Comparison of ENCODE assay signal across 18 cellular contexts in genomic region chr9:95382433-95382832, GRCh38.
DNase-seq lines count a peak whose midpoint lies in the region; ATAC-seq, FAIRE-seq and TF ChIP-seq lines count a peak whose summit lies in the region.
"Had no signal": no experiment of that assay in that cellular context is flagged by ENCODE, and none has a peak within 500 bp of the region (broad histone marks: within the 10 kb centered on the region; RNA-seq: fewer than 3 reads in every experiment).

No MANE protein-coding gene starts in this region.

- no peak for FAIRE-seq in keratinocyte (lab: Jason Lieb, UNC)

- no peaks in the 10 kb centered on the region for H3K27me3 ChIP-seq in Panc1 (ENCODE audit: control insufficient read depth, insufficient read depth, low read length)
- no peaks in the 10 kb centered on the region for H3K27me3 ChIP-seq in keratinocyte (ENCODE audit: control insufficient read depth, extremely low read depth, insufficient read depth, low read length)

- no peak for TF ChIP-seq RAD21 in Ishikawa (IDR thresholded peaks at IDR 0.05; ENCODE audit: low read depth)

- TF ChIP-seq CTCF in Panc1 (IDR thresholded peaks at IDR 0.05) (no peak), keratinocyte (optimal IDR thresholded peaks at IDR 0.05 in 1 of 3, IDR thresholded peaks at IDR 0.05 in 1 of 3, conservative IDR thresholded peaks at IDR 0.05 in 1 of 3; ENCODE audit: extremely low read depth in 1 of 3, insufficient read depth in 2 of 3, low read length in 3 of 3) (no peak)

- no peaks in the 10 kb centered on the region for H4K20me1 ChIP-seq in keratinocyte (ENCODE audit: control insufficient read depth, extremely low read depth, insufficient read depth, low read length)

- H3K9me3 ChIP-seq in Panc1 (ENCODE audit: control insufficient read depth, insufficient read depth, low read depth, low read length) = no peaks in the 10 kb centered on the region
- H3K9me3 ChIP-seq in keratinocyte (ENCODE audit: control insufficient read depth, low read depth, low read length) = no peaks in the 10 kb centered on the region

- no peak for TF ChIP-seq EP300 in Ishikawa (IDR thresholded peaks at IDR 0.05; ENCODE audit: borderline replicate concordance)

- intact Hi-C loops in Panc1 (cut with micrococcal nuclease; ENCODE audit: unreplicated experiment) = no loop called here

- no peak overlapping the region for H3K4me3 ChIP-seq in Panc1 (ENCODE audit: low read depth in 2 of 2, low read length in 2 of 2)
- no peak overlapping the region for H3K4me3 ChIP-seq in keratinocyte (ENCODE audit: control insufficient read depth in 2 of 3, extremely low read depth in 1 of 3, insufficient read depth in 2 of 3, low read depth in 1 of 3, low read length in 3 of 3)
- H3K4me3 ChIP-seq: GM23338 had no signal

- ATAC-seq in Panc1 = no peak
- ATAC-seq in HG03280 (IDR thresholded peaks at IDR 0.05; ENCODE audit: unreplicated experiment) = no peak
- no peak for ATAC-seq in activated CD4-positive, CD25-positive, alpha-beta regulatory T cell treated with anti-CD3 and anti-CD28 coated beads, Interleukin-2, amount 50 U/mL, for 24 hours
- ATAC-seq: GM23338, T-helper 17 cell had no signal

- no peaks in the 10 kb centered on the region for H3K9me1 ChIP-seq in keratinocyte (ENCODE audit: control insufficient read depth, extremely low read depth, insufficient read depth, low read length)

- H2AFZ ChIP-seq in keratinocyte (ENCODE audit: control insufficient read depth, low read length) = no peak overlapping the region
- H2AFZ ChIP-seq: GM23338 had no signal

- H3K9ac ChIP-seq in keratinocyte (ENCODE audit: control insufficient read depth, extremely low read depth, insufficient read depth, low read length) = peak overlapping the region; percentile 13

- peaks cover 26% of the 10 kb centered on the region for H3K4me1 ChIP-seq in Panc1 (ENCODE audit: control insufficient read depth, insufficient read depth, low read length)
- H3K4me1 ChIP-seq in keratinocyte (ENCODE audit: control insufficient read depth, extremely low read depth, insufficient read depth, low read length) = peaks cover 23% of the 10 kb centered on the region

- H3K4me2 ChIP-seq in keratinocyte (ENCODE audit: control insufficient read depth, extremely low read depth, insufficient read depth, low read depth, low read length) = peak overlapping the region; percentile 39
- H3K4me2 ChIP-seq: GM23338 had no signal

- H3K79me2 ChIP-seq in keratinocyte (ENCODE audit: control insufficient read depth, insufficient read depth, low read length) = no peaks in the 10 kb centered on the region

- in situ Hi-C loops in Panc1 (cut with HindIII; ENCODE audit: low pct_unique_long_range_greater_than_20kb, low sequenced_read_pairs) = no loop called here

- DNase-seq in NCI-H82 (lab: John Stamatoyannopoulos, UW) (peak; percentile 27), NCI-H82 treated with DMSO at 0.1 percent for 48 hours (lab: John Stamatoyannopoulos, UW; ENCODE audit: unreplicated experiment) (no peak), Panc1 (ENCODE audit: low read depth, low spot score) (no peak), keratinocyte (ENCODE audit: low read depth, low spot score) (no peak), GM03348 (ENCODE audit: low spot score) (no peak)
- DNase-seq: 8988T, Calu3, DMS79, GDM1, Karpas-422, NCI-H1436, NCI-H2227 treated with DMSO at 0.1 percent for 48 hours, NCI-H526, T-helper 17 cell had no signal

- no TSS peak for BruUV-seq in Panc1 (replicated peaks; lab: Mats Ljungman, UMichigan)

- no peaks in the 10 kb centered on the region for H3K36me3 ChIP-seq in Panc1 (ENCODE audit: control insufficient read depth, insufficient read depth, low read length)
- no peaks in the 10 kb centered on the region for H3K36me3 ChIP-seq in keratinocyte (ENCODE audit: control insufficient read depth in 2 of 2, extremely low read depth in 1 of 2, insufficient read depth in 2 of 2, low read length in 2 of 2)

- peak overlapping the region; percentile 81 for H3K27ac ChIP-seq in Panc1 (ENCODE audit: low read length)
- H3K27ac ChIP-seq in keratinocyte (ENCODE audit: control insufficient read depth, insufficient read depth, low read length) = peak overlapping the region; percentile 12

- POLR2A ChIA-PET in Panc1 (lab: Charles Lee) = no interaction called here

- CTCF ChIA-PET in Panc1 (lab: Charles Lee) = no interaction called here

- dilution Hi-C loops in keratinocyte (cut with MboI; ENCODE audit: extremely low pct_ligation_motif_present, low sequenced_read_pairs) = no loop called here

TF ChIP-seq in Ishikawa, 13 proteins besides CTCF, POLR2A, EP300 and RAD21:
- TF ChIP-seq NFIC (IDR thresholded peaks at IDR 0.05) (0 out of 2 replicates have a peak, but pooled peaks have one; percentile 13), FOXM1 (IDR thresholded peaks at IDR 0.05; ENCODE audit: borderline replicate concordance, low read depth) (no peak)
TF ChIP-seq in Ishikawa: peak in this region for 1.
